ENCODE assay signal across 17 cellular contexts in the genomic region with DNA sequence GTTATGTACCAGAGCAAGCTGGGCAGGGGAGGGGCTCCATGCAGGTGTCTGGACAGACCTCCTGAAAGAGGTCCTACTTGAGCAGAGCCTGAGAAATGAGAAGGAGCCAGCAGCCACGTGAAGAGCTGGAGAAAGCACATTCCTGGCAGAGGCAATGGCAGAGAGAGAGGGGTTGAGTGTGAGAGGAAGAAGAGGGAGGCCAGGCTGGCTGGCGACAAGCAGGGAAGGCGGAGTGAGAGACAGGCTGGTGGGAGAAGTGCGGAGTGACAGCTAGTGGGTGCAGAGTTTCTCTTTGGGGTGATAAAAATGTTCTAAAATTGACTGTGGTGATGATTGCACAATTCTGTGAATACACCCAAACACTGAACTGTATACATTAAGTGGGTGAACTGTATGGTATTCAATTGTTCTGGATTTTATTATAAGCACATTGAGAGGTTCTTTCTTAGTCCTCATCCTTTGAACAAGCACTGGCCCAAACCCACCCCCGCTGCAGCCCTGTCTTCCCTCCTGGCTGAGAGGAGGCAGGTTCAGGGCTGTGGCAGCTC. TPM values are rescaled to one million over a fixed set of nuclear protein-coding genes. Genes with fewer than 3 reads are reported as not detected.
DNase-seq lines count a peak whose midpoint lies in the region; TF ChIP-seq lines count a peak whose summit lies in the region.
"Had no signal": no experiment of that assay in that cellular context is flagged by ENCODE, and none has a peak within 500 bp of the region (broad histone marks: within the 10 kb centered on the region; RNA-seq: fewer than 3 reads in every experiment).

No MANE protein-coding gene starts in this region.

- H3K9me3 Mint-ChIP-seq in endodermal cell (no peaks in the 10 kb centered on the region), type B pancreatic cell (no peaks in the 10 kb centered on the region)

- no peak overlapping the region for H3K27ac ChIP-seq in endodermal cell (ENCODE audit: low read depth, low read length)
- peak overlapping the region; percentile 71 for H3K27ac ChIP-seq in muscle layer of colon (ENCODE audit: low read depth, low read length)

- H3K4me1 ChIP-seq in endodermal cell (ENCODE audit: control insufficient read depth, insufficient read depth, low read length) = peaks cover 12% of the 10 kb centered on the region
- peaks cover 71% of the 10 kb centered on the region for H3K4me1 ChIP-seq in muscle layer of colon (ENCODE audit: insufficient read depth, low read length)

- DNase-seq in SIG-M5 treated with dmso at 0.1 percent for 504 hours (lab: John Stamatoyannopoulos, UW; ENCODE audit: unreplicated experiment) (peak; percentile 8), SIG-M5 (lab: John Stamatoyannopoulos, UW) (no peak), endodermal cell (no peak), type B pancreatic cell (ENCODE audit: extremely low spot score, unreplicated experiment) (no peak), DMS 273 (lab: John Stamatoyannopoulos, UW; ENCODE audit: unreplicated experiment) (no peak), GF-D8 (lab: John Stamatoyannopoulos, UW) (no peak)
- DNase-seq in activated CD4-positive, alpha-beta T cell treated with anti-CD3 and anti-CD28 coated beads, Interleukin-2, amount 50 U/mL, for 4 hours = no peak
- DNase-seq: C1 segment of cervical spinal cord, DND-41, Karpas-422, MM.1S, NCI-H187, NCI-H226, NCI-H524 treated with DMSO at 0.1 percent for 48 hours, Peyer's patch had no signal

- H3K9me3 ChIP-seq in endodermal cell (ENCODE audit: control insufficient read depth, low read length) = no peaks in the 10 kb centered on the region
- no peaks in the 10 kb centered on the region for H3K9me3 ChIP-seq in muscle layer of colon (ENCODE audit: low read length)
- H3K9me3 ChIP-seq: Peyer's patch had no signal

- H3K4me3 ChIP-seq in endodermal cell (ENCODE audit: low read length) = no peak overlapping the region
- no peak overlapping the region for H3K4me3 ChIP-seq in muscle layer of colon (ENCODE audit: low read depth in 1 of 2, low read length in 2 of 2)
- H3K4me3 ChIP-seq: GM12878, Peyer's patch had no signal

- no peak overlapping the region for H3K9ac ChIP-seq in endodermal cell (ENCODE audit: extremely low read depth, low read length, poor library complexity, severe bottlenecking)
- H3K9ac ChIP-seq in muscle layer of colon (ENCODE audit: low read length) = no peak overlapping the region

- WGBS in endodermal cell (ENCODE audit: insufficient coverage in 1 of 2, insufficient read length in 1 of 2), 2 experiments = 92 to 93% methylated on average over 2 to 5 of the region's 5 CpGs

- H3K27ac Mint-ChIP-seq in endodermal cell = peak overlapping the region; percentile 4
- peak overlapping the region; percentile 27 for H3K27ac Mint-ChIP-seq in type B pancreatic cell

- H3K4me3 Mint-ChIP-seq in endodermal cell (no peak overlapping the region), type B pancreatic cell (no peak overlapping the region)

- peaks cover 94% of the 10 kb centered on the region for H3K36me3 ChIP-seq in endodermal cell (ENCODE audit: control insufficient read depth, insufficient read depth, low read length)
- H3K36me3 ChIP-seq in muscle layer of colon (ENCODE audit: insufficient read depth, low read length) = peaks cover 66% of the 10 kb centered on the region

- H3K27me3 ChIP-seq in endodermal cell (ENCODE audit: control insufficient read depth, insufficient read depth, low read length, poor library complexity, severe bottlenecking) = no peaks in the 10 kb centered on the region
- no peaks in the 10 kb centered on the region for H3K27me3 ChIP-seq in muscle layer of colon (ENCODE audit: control insufficient read depth in 1 of 2, insufficient read depth in 2 of 2, low read length in 2 of 2)
- H3K27me3 ChIP-seq: Peyer's patch had no signal

- no peaks in the 10 kb centered on the region for H3K27me3 Mint-ChIP-seq in endodermal cell (ENCODE audit: insufficient read depth)
- H3K27me3 Mint-ChIP-seq in type B pancreatic cell = no peaks in the 10 kb centered on the region

- H3K36me3 Mint-ChIP-seq in endodermal cell (ENCODE audit: low read depth) (peaks cover 37% of the 10 kb centered on the region), type B pancreatic cell (peaks cover 19% of the 10 kb centered on the region)

- TF ChIP-seq CTCF in endodermal cell (conservative IDR thresholded peaks at IDR 0.05) (no peak), type B pancreatic cell (conservative IDR thresholded peaks at IDR 0.05) (no peak)

- H3K4me1 Mint-ChIP-seq in endodermal cell (peaks cover 34% of the 10 kb centered on the region), type B pancreatic cell (ENCODE audit: unreplicated experiment) (peaks cover under 1% of the 10 kb centered on the region)

RNA-seq across cellular contexts. Expression of a gene that starts 29.4 kb away (rescaled TPM):
- 1,000 to 10,000 TPM; 1,114 to 1,791 TPM for total RNA-seq in endodermal cell
- 2,532 TPM for polyA plus RNA-seq in endodermal cell (2013, experiment 1 of 2)
- 2,350 TPM for polyA plus RNA-seq in endodermal cell (2013, experiment 2 of 2)
- total RNA-seq in type B pancreatic cell (ENCODE audit: low replicate concordance) = 877 and 979 TPM in 2 replicates

RNA-seq across cellular contexts. Expression of a gene that starts 29.5 kb away (rescaled TPM):
- total RNA-seq in endodermal cell (1 to 10 TPM; 4.3 to 4.6 TPM), type B pancreatic cell (ENCODE audit: low replicate concordance) (5.9 and 8.5 TPM in 2 replicates)
- polyA plus RNA-seq in endodermal cell (2013, experiment 1 of 2) = 7.1 TPM
- 3.7 TPM for polyA plus RNA-seq in endodermal cell (2013, experiment 2 of 2)
